Comparison of ENCODE assay signal across 12 cellular contexts in genomic region chr9:133360400-133361393, GRCh38. TPM values are rescaled to one million over a fixed set of nuclear protein-coding genes. Genes with fewer than 3 reads are reported as not detected.
A peak's percentile ranks its signal among the peaks of the same experiment; 100 is the strongest.
DNase-seq lines count a peak whose midpoint lies in the region; ATAC-seq, FAIRE-seq and TF ChIP-seq lines count a peak whose summit lies in the region.
"Had no signal": no experiment of that assay in that cellular context is flagged by ENCODE, and none has a peak within 500 bp of the region (broad histone marks: within the 10 kb centered on the region; RNA-seq: fewer than 3 reads in every experiment).

No MANE protein-coding gene starts in this region.

- H3K9me3 ChIP-seq in Caco-2 = no peaks in the 10 kb centered on the region
- H3K9me3 ChIP-seq in astrocyte (ENCODE audit: insufficient read depth, low read depth, low read length) = no peaks in the 10 kb centered on the region
- no peaks in the 10 kb centered on the region for H3K9me3 ChIP-seq in suprapubic skin

- H4K20me1 ChIP-seq in astrocyte (ENCODE audit: insufficient read depth, low read length) = peaks cover 88% of the 10 kb centered on the region

- FAIRE-seq in astrocyte (lab: Jason Lieb, UNC) = no peak

- no peak for ATAC-seq in natural killer cell treated with Interleukin-12 subunit alpha and Interleukin-12 subunit beta and Interleukin-15 and Interleukin-18, amount 100 ng/mL, for 72 hours

- no peaks in the 10 kb centered on the region for H3K9me3 Mint-ChIP-seq in Caco-2 (ENCODE audit: unreplicated experiment)
- no peaks in the 10 kb centered on the region for H3K9me3 Mint-ChIP-seq in astrocyte (ENCODE audit: unreplicated experiment)
- no peaks in the 10 kb centered on the region for H3K9me3 Mint-ChIP-seq in natural killer cell treated with Interleukin-12 subunit alpha and Interleukin-12 subunit beta and Interleukin-15 and Interleukin-18, amount 100 ng/mL, for 72 hours
- H3K9me3 Mint-ChIP-seq: mesothelial cell of epicardium; T-helper 2 cell treated with Interferon-gamma antibody and Interleukin-4, amounts not matched to agents 5 μg/mL and 100 μg/mL, for 36 hours had no signal

- no peak for TF ChIP-seq EP300 in suprapubic skin (IDR thresholded peaks at IDR 0.05)

- peak overlapping the region; percentile 38 for H3K27ac Mint-ChIP-seq in Caco-2 (ENCODE audit: unreplicated experiment)
- peak overlapping the region; percentile 75 for H3K27ac Mint-ChIP-seq in astrocyte (ENCODE audit: unreplicated experiment)
- peak overlapping the region; percentile 46 to 71 for H3K27ac Mint-ChIP-seq in natural killer cell treated with Interleukin-12 subunit alpha and Interleukin-12 subunit beta and Interleukin-15 and Interleukin-18, amount 100 ng/mL, for 72 hours
- H3K27ac Mint-ChIP-seq: T-helper 2 cell treated with Interferon-gamma antibody and Interleukin-4, amounts not matched to agents 5 μg/mL and 100 μg/mL, for 36 hours had no signal

- H2AFZ ChIP-seq in astrocyte (ENCODE audit: low read depth, low read length) = no peak overlapping the region
- H2AFZ ChIP-seq: PC-9 had no signal

- H3K27ac ChIP-seq in astrocyte (ENCODE audit: low read depth, low read length) = no peak overlapping the region
- H3K27ac ChIP-seq in suprapubic skin = no peak overlapping the region
- H3K27ac ChIP-seq: PC-9 had no signal

- no peak for TF ChIP-seq CTCF in Caco-2 (IDR thresholded peaks at IDR 0.05; ENCODE audit: insufficient read depth in 1 of 2, low read depth in 1 of 2, low read length in 1 of 2, severe bottlenecking in 1 of 2, unreplicated experiment in 1 of 2)
- no peak for TF ChIP-seq CTCF in astrocyte (IDR thresholded peaks at IDR 0.05; ENCODE audit: insufficient read depth, low read depth, low read length)
- no peak for TF ChIP-seq CTCF in suprapubic skin (IDR thresholded peaks at IDR 0.05)

- no peak overlapping the region for H3K4me2 ChIP-seq in astrocyte (ENCODE audit: low read length)
- H3K4me2 ChIP-seq: PC-9 had no signal

- H3K9ac ChIP-seq in astrocyte (ENCODE audit: low read length) = no peak overlapping the region

- no peaks in the 10 kb centered on the region for H3K27me3 Mint-ChIP-seq in Caco-2 (ENCODE audit: insufficient read depth, unreplicated experiment)
- no peaks in the 10 kb centered on the region for H3K27me3 Mint-ChIP-seq in astrocyte (ENCODE audit: low read depth, unreplicated experiment)
- H3K27me3 Mint-ChIP-seq in natural killer cell treated with Interleukin-12 subunit alpha and Interleukin-12 subunit beta and Interleukin-15 and Interleukin-18, amount 100 ng/mL, for 72 hours = no peaks in the 10 kb centered on the region

- H3K27me3 ChIP-seq in Caco-2 (replicated peaks; ENCODE audit: control insufficient read depth, insufficient read depth, low read length) (no peaks in the 10 kb centered on the region), astrocyte (ENCODE audit: insufficient read depth, low read length) (no peaks in the 10 kb centered on the region), suprapubic skin (no peaks in the 10 kb centered on the region)

- H3K4me3 ChIP-seq in Caco-2 (ENCODE audit: low read depth, low read length) (no peak overlapping the region), astrocyte (ENCODE audit: insufficient read depth, low read depth, low read length) (no peak overlapping the region), suprapubic skin (no peak overlapping the region)
- H3K4me3 ChIP-seq: PC-9 had no signal

- DNase-seq in Caco-2 = no peak
- DNase-seq in MV-4-11 (lab: John Stamatoyannopoulos, UW) = peak; percentile 27
- no peak for DNase-seq in astrocyte (ENCODE audit: low read depth)
- DNase-seq in natural killer cell treated with Interleukin-12 subunit alpha and Interleukin-12 subunit beta and Interleukin-15 and Interleukin-18, amount 100 ng/mL, for 72 hours (ENCODE audit: low spot score) = no peak
- no peak for DNase-seq in suprapubic skin (ENCODE audit: low spot score in 2 of 2)
- no peak for DNase-seq in NCI-H2081 treated with DMSO at 0.1 percent for 48 hours (lab: John Stamatoyannopoulos, UW)
- DNase-seq in SHP77 (lab: John Stamatoyannopoulos, UW) = no peak
- DNase-seq: COR-L47, NCI-H226, PC-9 had no signal

- 83% methylated on average over 21 of the region's 21 CpGs for WGBS in suprapubic skin

- CTCF ChIA-PET in Caco-2 (lab: Charles Lee) = interaction anchor here (0.5 to 0.6 kb wide), 2 partner anchors 29 to 118 kb away, joined by 4 read pairs; partner anchors contain the start of gene SLC2A6

- H3K36me3 Mint-ChIP-seq in Caco-2 (ENCODE audit: insufficient read depth, unreplicated experiment) (peaks cover 97% of the 10 kb centered on the region), astrocyte (ENCODE audit: low read depth, unreplicated experiment) (peaks cover 11% of the 10 kb centered on the region)
- peaks cover 24% of the 10 kb centered on the region for H3K36me3 Mint-ChIP-seq in natural killer cell treated with Interleukin-12 subunit alpha and Interleukin-12 subunit beta and Interleukin-15 and Interleukin-18, amount 100 ng/mL, for 72 hours

- BruUV-seq in Caco-2 (replicated peaks; lab: Mats Ljungman, UMichigan) = no TSS peak

- peaks cover 89% of the 10 kb centered on the region for H3K79me2 ChIP-seq in astrocyte (ENCODE audit: insufficient read depth, low read length)

- H3K4me1 ChIP-seq in Caco-2 (peaks cover 8% of the 10 kb centered on the region), astrocyte (ENCODE audit: insufficient read depth, low read length) (peaks cover 10% of the 10 kb centered on the region), suprapubic skin (peaks cover 58% of the 10 kb centered on the region)

- H3K4me3 Mint-ChIP-seq in Caco-2 (ENCODE audit: unreplicated experiment) = no peak overlapping the region
- no peak overlapping the region for H3K4me3 Mint-ChIP-seq in astrocyte (ENCODE audit: unreplicated experiment)
- H3K4me3 Mint-ChIP-seq in natural killer cell treated with Interleukin-12 subunit alpha and Interleukin-12 subunit beta and Interleukin-15 and Interleukin-18, amount 100 ng/mL, for 72 hours = no peak overlapping the region
- H3K4me3 Mint-ChIP-seq: mesothelial cell of epicardium; T-helper 2 cell treated with Interferon-gamma antibody and Interleukin-4, amounts not matched to agents 5 μg/mL and 100 μg/mL, for 36 hours had no signal

- intact Hi-C loops in Caco-2 (cut with micrococcal nuclease; ENCODE audit: unreplicated experiment) = no loop called here

- H3K36me3 ChIP-seq in Caco-2 (ENCODE audit: control insufficient read depth, insufficient read depth, low read length) (peaks cover 4% of the 10 kb centered on the region), astrocyte (ENCODE audit: insufficient read depth, low read length) (peaks cover 46% of the 10 kb centered on the region), suprapubic skin (peaks cover 62% of the 10 kb centered on the region)

- POLR2A ChIA-PET in Caco-2 (lab: Charles Lee) = interaction anchor here (0.5 to 1.1 kb wide), 2 partner anchors 23 to 99 kb away, joined by 3 read pairs; partner anchors contain the start of gene CACFD1

- no peak for TF ChIP-seq POLR2A in suprapubic skin (IDR thresholded peaks at IDR 0.05)

- H3K4me1 Mint-ChIP-seq in Caco-2 (ENCODE audit: low read depth, unreplicated experiment) (peaks cover 20% of the 10 kb centered on the region), astrocyte (ENCODE audit: low read depth, unreplicated experiment) (peaks cover 31% of the 10 kb centered on the region)
- H3K4me1 Mint-ChIP-seq in natural killer cell treated with Interleukin-12 subunit alpha and Interleukin-12 subunit beta and Interleukin-15 and Interleukin-18, amount 100 ng/mL, for 72 hours (ENCODE audit: low read depth in 2 of 2) = peaks cover 45 to 52% of the 10 kb centered on the region in 2 donors

RNA-seq across cellular contexts. Expression of gene SURF2, which starts 4.3 kb away (rescaled TPM):
- 32.3 and 34.4 TPM in 2 replicates for total RNA-seq in Caco-2 (2022)
- total RNA-seq in astrocyte = 18.8 and 20.0 TPM in 2 replicates
- 10 to 100 TPM; 15.2 to 21.6 TPM for total RNA-seq in natural killer cell treated with Interleukin-12 subunit alpha and Interleukin-12 subunit beta and Interleukin-15 and Interleukin-18, amount 100 ng/mL, for 72 hours
- 10 to 100 TPM; 15.3 to 42.3 (median 31.2) TPM for total RNA-seq in suprapubic skin

RNA-seq across cellular contexts. Expression of gene SURF1, which starts 4.4 kb away (rescaled TPM):
- total RNA-seq in Caco-2 (2022) = 54.9 and 57.5 TPM in 2 replicates
- 35.7 and 35.9 TPM in 2 replicates for total RNA-seq in astrocyte
- total RNA-seq in natural killer cell treated with Interleukin-12 subunit alpha and Interleukin-12 subunit beta and Interleukin-15 and Interleukin-18, amount 100 ng/mL, for 72 hours = 10 to 100 TPM; 26.0 to 28.4 TPM
- total RNA-seq in suprapubic skin = 10 to 100 TPM; 29.1 to 45.0 (median 33.4) TPM

RNA-seq across cellular contexts. Expression of gene RPL7A, which starts 12.7 kb away (rescaled TPM):
- total RNA-seq in Caco-2 (2022) (1,995 and 2,182 TPM in 2 replicates), astrocyte (1,213 and 1,364 TPM in 2 replicates), suprapubic skin (1,000 to 10,000 TPM; 1,468 to 3,048 (median 2,531) TPM)
- total RNA-seq in natural killer cell treated with Interleukin-12 subunit alpha and Interleukin-12 subunit beta and Interleukin-15 and Interleukin-18, amount 100 ng/mL, for 72 hours = 1,000 to 10,000 TPM; 1,580 to 1,944 TPM

RNA-seq across cellular contexts. Expression of gene MED22, which starts 12.8 kb away (rescaled TPM):
- total RNA-seq in Caco-2 (2022) = 60.1 and 65.6 TPM in 2 replicates
- 25.2 and 28.8 TPM in 2 replicates for total RNA-seq in astrocyte
- 10 to 100 TPM; 34.8 to 43.3 TPM for total RNA-seq in natural killer cell treated with Interleukin-12 subunit alpha and Interleukin-12 subunit beta and Interleukin-15 and Interleukin-18, amount 100 ng/mL, for 72 hours
- total RNA-seq in suprapubic skin = 10 to 100 TPM; 11.5 to 27.4 (median 18.8) TPM

RNA-seq across cellular contexts. Expression of gene SURF4, which starts 15.2 kb away (rescaled TPM):
- 239 and 253 TPM in 2 replicates for total RNA-seq in Caco-2 (2022)
- 338 and 374 TPM in 2 replicates for total RNA-seq in astrocyte
- 100 to 1,000 TPM; 390 to 433 TPM for total RNA-seq in natural killer cell treated with Interleukin-12 subunit alpha and Interleukin-12 subunit beta and Interleukin-15 and Interleukin-18, amount 100 ng/mL, for 72 hours
- total RNA-seq in suprapubic skin = 100 to 1,000 TPM in 3 of 4 donors, 10 to 100 TPM in 1; 71.7 to 136 (median 118) TPM
